ENCODE assay signal across 30 cellular contexts in the genomic region with DNA sequence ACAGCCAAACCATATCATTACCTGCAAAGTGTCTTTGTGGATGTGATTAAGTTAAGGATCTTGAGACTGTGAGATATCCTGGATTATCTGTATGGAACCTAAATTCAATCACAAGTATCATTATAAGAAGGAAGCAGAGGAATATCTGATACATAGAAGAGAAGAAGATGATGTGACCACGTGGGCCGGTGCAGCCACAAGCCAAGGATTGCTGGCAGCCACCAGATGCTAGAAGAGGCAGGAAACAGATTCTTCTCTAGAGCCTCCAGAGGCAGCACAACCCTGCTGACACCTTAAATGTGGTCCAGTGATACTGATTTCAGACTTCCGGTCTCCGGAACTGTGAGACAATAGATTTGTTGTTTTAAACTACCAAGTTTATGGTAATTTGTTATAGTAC. TPM values are rescaled to one million over a fixed set of nuclear protein-coding genes. Genes with fewer than 3 reads are reported as not detected.
"Had no signal": no experiment of that assay in that cellular context is flagged by ENCODE, and none has a peak within 500 bp of the region (broad histone marks: within the 10 kb centered on the region; RNA-seq: fewer than 3 reads in every experiment).

No MANE protein-coding gene starts in this region.

- H3K36me3 ChIP-seq: neural progenitor cell, ovary, prostate gland, right lobe of liver, sigmoid colon, suprapubic skin, tibial artery, transverse colon, upper lobe of right lung, uterus had no signal

- ATAC-seq: naive thymus-derived CD4-positive, alpha-beta T cell; natural killer cell; right cardiac atrium; right lobe of liver; stimulated activated memory B cell treated with anti-CD40 and anti-IgM and Interleukin-4, amounts not matched to agents 10 μg/mL and 1 μg/mL and 100 μg/mL, for 72 hours; stimulated activated naive CD8-positive, alpha-beta T cell treated with anti-CD3 and anti-CD28 coated beads, Interleukin-15, amount 100 ng/mL, for 72 hours; stimulated activated naive CD8-positive, alpha-beta T cell treated with anti-CD3 and anti-CD28 coated beads, Interleukin-15, Interleukin-2, amounts not matched to agents 100 U/mL and 50 U/mL, for 24 hours; upper lobe of right lung had no signal

- DNase-seq: naive thymus-derived CD4-positive, alpha-beta T cell; natural killer cell; occipital lobe; ovary; posterior cingulate gyrus; retina; right cardiac atrium; right lobe of liver; sigmoid colon; small intestine; stimulated activated CD4-positive, alpha-beta T cell treated with anti-CD3 and anti-CD28 coated beads, Interleukin-15, amount 100 ng/mL, for 24 hours; stimulated activated CD4-positive, alpha-beta T cell treated with anti-CD3 and anti-CD28 coated beads, Interleukin-2, amount 100 ng/mL, for 24 hours; stimulated activated CD4-positive, alpha-beta T cell treated with anti-CD3 and anti-CD28 coated beads, Interleukin-4, amount 100 ng/mL, for 1 hour; stimulated activated CD4-positive, alpha-beta T cell treated with anti-CD3 and anti-CD28 coated beads, Interleukin-4, amount 100 ng/mL, for 4 hours; stimulated activated CD8-positive, alpha-beta memory T cell treated with anti-CD3 and anti-CD28 coated beads, Interleukin-4, amount 100 ng/mL, for 48 hours; stimulated activated naive CD4-positive, alpha-beta T cell; stimulated activated naive CD8-positive, alpha-beta T cell treated with anti-CD3 and anti-CD28 coated beads, Interleukin-15, amount 100 ng/mL, for 72 hours; stimulated activated naive CD8-positive, alpha-beta T cell treated with anti-CD3 and anti-CD28 coated beads, Interleukin-15, Interleukin-2, amounts not matched to agents 100 U/mL and 50 U/mL, for 24 hours; substantia nigra; testis; tibial artery; transverse colon; upper lobe of right lung; uterus had no signal

- H3K9me3 ChIP-seq: ovary, prostate gland, right lobe of liver, sigmoid colon, suprapubic skin, testis, transverse colon, upper lobe of right lung, uterus had no signal

- H3K4me1 ChIP-seq: parathyroid adenoma, prostate gland, right lobe of liver, suprapubic skin, testis, upper lobe of right lung, uterus had no signal

- H3K27ac ChIP-seq: neural progenitor cell, ovary, parathyroid adenoma, prostate gland, right lobe of liver, sigmoid colon, suprapubic skin, testis, tibial artery, transverse colon, upper lobe of right lung, uterus had no signal

- H3K4me3 ChIP-seq: neural progenitor cell, ovary, prostate gland, right lobe of liver, sigmoid colon, suprapubic skin, testis, tibial artery, transverse colon, upper lobe of right lung, uterus had no signal

- H3K27me3 ChIP-seq: neural progenitor cell, ovary, right lobe of liver, sigmoid colon, suprapubic skin, testis, transverse colon, upper lobe of right lung, uterus had no signal

RNA-seq across cellular contexts. Expression of gene PPP4R4, which starts 38.6 kb away (rescaled TPM):
- total RNA-seq: pulmonary artery endothelial cell, transverse colon had no signal
